ENCODE assay signal across 13 cellular contexts in genomic region chr4:179719766-179720470, GRCh38.
A peak's percentile ranks its signal among the peaks of the same experiment; 100 is the strongest.
DNase-seq lines count a peak whose midpoint lies in the region; ATAC-seq and TF ChIP-seq lines count a peak whose summit lies in the region.
"Had no signal": no experiment of that assay in that cellular context is flagged by ENCODE, and none has a peak within 500 bp of the region (broad histone marks: within the 10 kb centered on the region; RNA-seq: fewer than 3 reads in every experiment).

No MANE protein-coding gene starts in this region.

- dilution Hi-C loops in mammary epithelial cell (cut with HindIII; ENCODE audit: low sequenced_read_pairs), result no loop called here

- H3K4me3 ChIP-seq in MM.1S (ENCODE audit: low read length) (no peak overlapping the region), SK-N-MC (peak overlapping the region; percentile 72), mammary epithelial cell (replicated peaks in 1 of 3; ENCODE audit: insufficient read depth in 1 of 3, low read depth in 2 of 3, low read length in 3 of 3) (no peak overlapping the region)
- H3K4me3 ChIP-seq: GM23338 had no signal

- intact Hi-C loops in mammary epithelial cell (cut with micrococcal nuclease), result no loop called here

- no peak for TF ChIP-seq CTCF in MM.1S (IDR thresholded peaks at IDR 0.05; ENCODE audit: low read length)
- no peak for TF ChIP-seq CTCF in mammary epithelial cell (conservative IDR thresholded peaks at IDR 0.05 in 1 of 2, IDR thresholded peaks at IDR 0.05 in 1 of 2; ENCODE audit: extremely low read depth in 1 of 2, insufficient read depth in 1 of 2, low read depth in 1 of 2, low read length in 2 of 2)

- CTCF ChIA-PET in mammary epithelial cell (lab: Charles Lee; ENCODE audit: low non-redundant PET), result no interaction called here

- H3F3A ChIP-seq in MM.1S (ENCODE audit: insufficient read depth, low read length), result no peaks in the 10 kb centered on the region

- WGBS in mammary epithelial cell (ENCODE audit: low coverage, missing lambda C conversion rate), result 70% methylated on average over 9 of the region's 9 CpGs

- no peaks in the 10 kb centered on the region for H4K20me1 ChIP-seq in MM.1S (ENCODE audit: insufficient read depth, low read length)
- H4K20me1 ChIP-seq in mammary epithelial cell (ENCODE audit: insufficient read depth, low read length), result no peaks in the 10 kb centered on the region

- H3K79me2 ChIP-seq in MM.1S (ENCODE audit: low read length) (no peaks in the 10 kb centered on the region), mammary epithelial cell (ENCODE audit: insufficient read depth, low read length) (no peaks in the 10 kb centered on the region)

- H3K4me2 ChIP-seq in MM.1S (ENCODE audit: low read depth, low read length) (no peak overlapping the region), mammary epithelial cell (ENCODE audit: insufficient read depth, low read depth, low read length) (no peak overlapping the region)
- H3K4me2 ChIP-seq: GM23338 had no signal

- BruUV-seq in mammary epithelial cell (replicated peaks; lab: Mats Ljungman, UMichigan), result no TSS peak

- H3K9me3 ChIP-seq in MM.1S (replicated peaks; ENCODE audit: insufficient read depth, low read length) (no peaks in the 10 kb centered on the region), SK-N-MC (ENCODE audit: low read depth, low read length) (no peaks in the 10 kb centered on the region), mammary epithelial cell (replicated peaks; ENCODE audit: insufficient read depth, low read length) (peaks cover 12% of the 10 kb centered on the region)
- H3K9me3 ChIP-seq: Caco-2 had no signal

- H3K36me3 ChIP-seq in MM.1S (replicated peaks; ENCODE audit: insufficient read depth, low read length) (no peaks in the 10 kb centered on the region), SK-N-MC (ENCODE audit: insufficient read depth, low read length) (no peaks in the 10 kb centered on the region), mammary epithelial cell (ENCODE audit: insufficient read depth, low read length) (no peaks in the 10 kb centered on the region)

- in situ Hi-C loops in mammary epithelial cell (cut with MboI; ENCODE audit: low sequenced_read_pairs in 2 of 2), result no loop called here

- H3K27me3 ChIP-seq in MM.1S (replicated peaks; ENCODE audit: insufficient read depth, low read length) (no peaks in the 10 kb centered on the region), mammary epithelial cell (ENCODE audit: insufficient read depth, low read length) (no peaks in the 10 kb centered on the region)

- H2AFZ ChIP-seq in MM.1S (ENCODE audit: low read length) (no peak overlapping the region), mammary epithelial cell (ENCODE audit: low read depth, low read length) (no peak overlapping the region)
- H2AFZ ChIP-seq: GM23338 had no signal

- no peaks in the 10 kb centered on the region for H3K9me2 ChIP-seq in MM.1S (replicated peaks; ENCODE audit: insufficient read depth, low read length)

- no peak overlapping the region for H3K9ac ChIP-seq in MM.1S (ENCODE audit: low read length)
- no peak overlapping the region for H3K9ac ChIP-seq in SK-N-MC (ENCODE audit: insufficient read length)
- no peak overlapping the region for H3K9ac ChIP-seq in mammary epithelial cell (ENCODE audit: insufficient read depth, low read length)

- H3K4me1 ChIP-seq in MM.1S (ENCODE audit: low read length) (no peaks in the 10 kb centered on the region), mammary epithelial cell (ENCODE audit: insufficient read depth, low read length) (no peaks in the 10 kb centered on the region)
- H3K4me1 ChIP-seq: Caco-2 had no signal

- no peak overlapping the region for H3K27ac ChIP-seq in MM.1S (ENCODE audit: low read length)
- H3K27ac ChIP-seq in SK-N-MC, result peak overlapping the region; percentile 42; the same call in 1 of the 2 replicates
- H3K27ac ChIP-seq in mammary epithelial cell (ENCODE audit: insufficient read depth, low read depth, low read length), result no peak overlapping the region
- H3K27ac ChIP-seq: C4-2B had no signal

- DNase-seq in MM.1S (peak; percentile 9), NCI-H526 treated with DMSO at 0.1 percent for 48 hours (lab: John Stamatoyannopoulos, UW) (peak; percentile 38), SK-N-MC (ENCODE audit: low read depth, low spot score) (peak; percentile 76), mammary epithelial cell (no peak), HUDEP-2 (lab: John Stamatoyannopoulos, UW; ENCODE audit: unreplicated experiment in 76 of 76) (no peak)
- DNase-seq in NK-92 treated with Interleukin-12 subunit alpha and Interleukin-12 subunit beta, amount 100 ng/mL, for 24 hours (lab: John Stamatoyannopoulos, UW), result no peak
- DNase-seq: AML-193; Caco-2; CD4-positive, alpha-beta T cell; HCEC 1CT had no signal

- ATAC-seq in HG02973 (IDR thresholded peaks at IDR 0.05; ENCODE audit: unreplicated experiment), result no peak
- ATAC-seq: GM23338 had no signal

Comparison
In these comparisons a context has a peak if more than half of its experiments do, and no peak if none do; other contexts are left out.
1. DNase-seq: peak in MM.1S (single experiment), NCI-H526 treated with DMSO at 0.1 percent for 48 hours (single experiment) and SK-N-MC (single experiment); none in mammary epithelial cell (single experiment), HUDEP-2 (0 of 76) and NK-92 treated with Interleukin-12 subunit alpha and Interleukin-12 subunit beta, amount 100 ng/mL, for 24 hours (single experiment).